ENCODE assay signal across 23 cellular contexts in genomic region chr1:16918371-16918770, GRCh38. TPM values are rescaled to one million over a fixed set of nuclear protein-coding genes. Genes with fewer than 3 reads are reported as not detected.
"Had no signal": no experiment of that assay in that cellular context is flagged by ENCODE, and none has a peak within 500 bp of the region (broad histone marks: within the 10 kb centered on the region; RNA-seq: fewer than 3 reads in every experiment).

No MANE protein-coding gene starts in this region.

- H3K4me3 ChIP-seq: cardiac muscle cell, colonic mucosa, heart right ventricle, left ventricle myocardium inferior, lung, right atrium auricular region, smooth muscle cell, tibial nerve had no signal

- H3K36me3 ChIP-seq: cardiac muscle cell, colonic mucosa, heart right ventricle, left ventricle myocardium inferior, right atrium auricular region, tibial nerve had no signal

- H3K27ac ChIP-seq: cardiac muscle cell, colonic mucosa, heart right ventricle, left ventricle myocardium inferior, right atrium auricular region, tibial nerve had no signal

- H3K27me3 ChIP-seq: cardiac muscle cell, colonic mucosa, heart right ventricle, right atrium auricular region had no signal

- ATAC-seq: heart right ventricle; left cardiac atrium; stimulated activated memory B cell treated with anti-CD40 and anti-IgM and Interleukin-4, amounts not matched to agents 10 μg/mL and 1 μg/mL and 100 μg/mL, for 72 hours had no signal

- H3K36me3 Mint-ChIP-seq: naive B cell; stimulated activated memory B cell treated with anti-CD40 and anti-IgM and Interleukin-4, amounts not matched to agents 10 μg/mL and 1 μg/mL and 100 μg/mL, for 72 hours had no signal

- DNase-seq: cerebellar nuclear complex; colonic mucosa; dermis blood vessel endothelial cell; effector CD4-positive, alpha-beta T cell; heart right ventricle; left cardiac atrium; left ventricle myocardium inferior; mesenchymal stem cell; midbrain; naive B cell; nephron progenitor cell; stimulated activated CD4-positive, alpha-beta T cell treated with anti-CD3 and anti-CD28 coated beads, Interleukin-4, amount 100 ng/mL, for 1 hour; stimulated activated CD8-positive, alpha-beta memory T cell treated with anti-CD3 and anti-CD28 coated beads, Interleukin-4, amount 100 ng/mL, for 48 hours had no signal

- H3K4me2 ChIP-seq: smooth muscle cell had no signal

- H3K27me3 Mint-ChIP-seq: naive B cell; stimulated activated memory B cell treated with anti-CD40 and anti-IgM and Interleukin-4, amounts not matched to agents 10 μg/mL and 1 μg/mL and 100 μg/mL, for 72 hours; stimulated activated naive CD8-positive, alpha-beta T cell treated with anti-CD3 and anti-CD28 coated beads, Interleukin-15, Interleukin-2, amounts not matched to agents 100 ng/mL and 50 ng/mL, for 24 hours had no signal

- H3K27ac Mint-ChIP-seq: nephron progenitor cell; stimulated activated memory B cell treated with anti-CD40 and anti-IgM and Interleukin-4, amounts not matched to agents 10 μg/mL and 1 μg/mL and 100 μg/mL, for 72 hours; stimulated activated naive CD8-positive, alpha-beta T cell treated with anti-CD3 and anti-CD28 coated beads, Interleukin-15, Interleukin-2, amounts not matched to agents 100 ng/mL and 50 ng/mL, for 24 hours had no signal

- H3K9me3 ChIP-seq: colonic mucosa, heart right ventricle, left ventricle myocardium inferior, right atrium auricular region, tibial nerve had no signal

- H3K4me3 Mint-ChIP-seq: nephron progenitor cell; stimulated activated memory B cell treated with anti-CD40 and anti-IgM and Interleukin-4, amounts not matched to agents 10 μg/mL and 1 μg/mL and 100 μg/mL, for 72 hours; stimulated activated naive CD8-positive, alpha-beta T cell treated with anti-CD3 and anti-CD28 coated beads, Interleukin-15, Interleukin-2, amounts not matched to agents 100 ng/mL and 50 ng/mL, for 24 hours had no signal

- H3K9me3 Mint-ChIP-seq: naive B cell; nephron progenitor cell; stimulated activated memory B cell treated with anti-CD40 and anti-IgM and Interleukin-4, amounts not matched to agents 10 μg/mL and 1 μg/mL and 100 μg/mL, for 72 hours; stimulated activated naive CD8-positive, alpha-beta T cell treated with anti-CD3 and anti-CD28 coated beads, Interleukin-15, Interleukin-2, amounts not matched to agents 100 ng/mL and 50 ng/mL, for 24 hours had no signal

RNA-seq across cellular contexts. Expression of gene RNU1-2, which starts 22.6 kb away (rescaled TPM):
- total RNA-seq: right atrium auricular region had no signal
- polyA plus RNA-seq: cardiac muscle cell, esophagus, fibroblast of lung, heart right ventricle, lung, urinary bladder had no signal
